16 cellular contexts compared by ENCODE assay signal in the genomic region with DNA sequence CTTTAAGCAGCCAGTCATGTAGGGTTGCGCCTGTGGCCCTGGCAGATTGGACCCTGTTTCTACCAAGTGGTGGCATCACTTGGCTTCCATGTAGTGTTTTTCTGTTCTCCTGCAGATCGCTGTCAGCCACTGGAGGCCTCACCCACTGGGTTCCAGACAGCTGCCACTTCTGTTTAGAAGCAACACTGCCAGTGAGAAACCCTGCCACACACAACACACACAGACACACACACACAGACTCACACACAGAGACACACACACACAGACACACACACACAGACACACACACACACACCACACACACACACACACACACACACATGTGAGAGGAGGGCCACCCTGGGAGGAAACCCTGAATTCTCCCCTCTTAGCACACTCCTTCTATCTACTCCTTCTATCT. TPM values are rescaled to one million over a fixed set of nuclear protein-coding genes. Genes with fewer than 3 reads are reported as not detected.
DNase-seq lines count a peak whose midpoint lies in the region; ATAC-seq and TF ChIP-seq lines count a peak whose summit lies in the region.
"Had no signal": no experiment of that assay in that cellular context is flagged by ENCODE, and none has a peak within 500 bp of the region (broad histone marks: within the 10 kb centered on the region; RNA-seq: fewer than 3 reads in every experiment).

No MANE protein-coding gene starts in this region.

- DNase-seq in activated naive CD4-positive, alpha-beta T cell treated with anti-CD3 and anti-CD28 coated beads, Interleukin-2, amount 50 U/mL, for 72 hours (ENCODE audit: low spot score in 2 of 2) = no peak
- DNase-seq in myocyte (ENCODE audit: low read depth) = peak; percentile 66
- DNase-seq in NOMO-1 treated with dmso at 0.1 percent for 144 hours (lab: John Stamatoyannopoulos, UW; ENCODE audit: unreplicated experiment) = no peak
- DNase-seq in NCI-H526 (lab: John Stamatoyannopoulos, UW) = no peak
- DNase-seq in GF-D8 (lab: John Stamatoyannopoulos, UW) = no peak
- no peak for DNase-seq in GM13977 (ENCODE audit: low spot score)
- DNase-seq: ACHN; head of caudate nucleus; MG63; NCI-H1694; NCI-H345; stimulated activated naive CD4-positive, alpha-beta T cell treated with Interleukin-2 at 50 U/mL for 16 hours; upper lobe of right lung had no signal

- H3K27me3 Mint-ChIP-seq in activated naive CD4-positive, alpha-beta T cell treated with anti-CD3 and anti-CD28 coated beads, Interleukin-2, amount 50 U/mL, for 24 hours = no peaks in the 10 kb centered on the region

- no peak for TF ChIP-seq CTCF in VCaP (conservative IDR thresholded peaks at IDR 0.05)
- no peak for TF ChIP-seq CTCF in GM13977 (IDR thresholded peaks at IDR 0.05; ENCODE audit: extremely low read depth, insufficient read depth, missing control alignments)

- no peaks in the 10 kb centered on the region for H3K36me3 Mint-ChIP-seq in activated naive CD4-positive, alpha-beta T cell treated with anti-CD3 and anti-CD28 coated beads, Interleukin-2, amount 50 U/mL, for 24 hours
- H3K36me3 Mint-ChIP-seq in activated naive CD4-positive, alpha-beta T cell treated with anti-CD3 and anti-CD28 coated beads, Interleukin-2, amount 50 U/mL, for 72 hours = no peaks in the 10 kb centered on the region

- ATAC-seq in activated naive CD4-positive, alpha-beta T cell treated with anti-CD3 and anti-CD28 coated beads, Interleukin-2, amount 50 U/mL, for 72 hours = no peak
- ATAC-seq: Right ventricle myocardium inferior, upper lobe of right lung had no signal

- in situ Hi-C loops in GM13977 (cut with MboI; ENCODE audit: low pct_unique_long_range_greater_than_20kb, low sequenced_read_pairs, unreplicated experiment) = no loop called here

- no peak overlapping the region for H3K4me3 Mint-ChIP-seq in activated naive CD4-positive, alpha-beta T cell treated with anti-CD3 and anti-CD28 coated beads, Interleukin-2, amount 50 U/mL, for 24 hours

- H3K9me3 Mint-ChIP-seq in activated naive CD4-positive, alpha-beta T cell treated with anti-CD3 and anti-CD28 coated beads, Interleukin-2, amount 50 U/mL, for 24 hours = no peaks in the 10 kb centered on the region
- H3K9me3 Mint-ChIP-seq in activated naive CD4-positive, alpha-beta T cell treated with anti-CD3 and anti-CD28 coated beads, Interleukin-2, amount 50 U/mL, for 72 hours = no peaks in the 10 kb centered on the region

- peaks cover 87% of the 10 kb centered on the region for H3K4me1 Mint-ChIP-seq in activated naive CD4-positive, alpha-beta T cell treated with anti-CD3 and anti-CD28 coated beads, Interleukin-2, amount 50 U/mL, for 24 hours

- H3K27ac ChIP-seq in VCaP = peak overlapping the region; percentile 12; the same call in 1 of the 2 replicates
- H3K27ac ChIP-seq: upper lobe of right lung had no signal

- H3K27ac Mint-ChIP-seq in activated naive CD4-positive, alpha-beta T cell treated with anti-CD3 and anti-CD28 coated beads, Interleukin-2, amount 50 U/mL, for 24 hours = peak overlapping the region; percentile 72
- H3K27ac Mint-ChIP-seq in activated naive CD4-positive, alpha-beta T cell treated with anti-CD3 and anti-CD28 coated beads, Interleukin-2, amount 50 U/mL, for 72 hours = peak overlapping the region in 1 of 2 donors; percentile 76

RNA-seq across cellular contexts. Expression of a gene that starts 51.8 kb away (rescaled TPM):
- total RNA-seq in activated naive CD4-positive, alpha-beta T cell treated with anti-CD3 and anti-CD28 coated beads, Interleukin-2, amount 50 U/mL, for 72 hours = 10 to 100 TPM; 56.9 to 63.4 TPM
- 56.8 and 103 TPM in 2 replicates for total RNA-seq in myocyte
- polyA plus RNA-seq in myocyte (2012) = 18.2 TPM
